Comparison of ENCODE assay signal across 20 cellular contexts in genomic region chr15:63306480-63307073, GRCh38. TPM values are rescaled to one million over a fixed set of nuclear protein-coding genes. Genes with fewer than 3 reads are reported as not detected.
DNase-seq lines count a peak whose midpoint lies in the region; ATAC-seq, FAIRE-seq and TF ChIP-seq lines count a peak whose summit lies in the region.
"Had no signal": no experiment of that assay in that cellular context is flagged by ENCODE, and none has a peak within 500 bp of the region (broad histone marks: within the 10 kb centered on the region; RNA-seq: fewer than 3 reads in every experiment).

No MANE protein-coding gene starts in this region.

- TF ChIP-seq CTCF in K562 (IDR thresholded peaks at IDR 0.05 in 2 of 3, conservative IDR thresholded peaks at IDR 0.05 in 1 of 3; ENCODE audit: insufficient read depth in 2 of 3, low read depth in 1 of 3, low read length in 3 of 3) (no peak), pancreas (IDR thresholded peaks at IDR 0.05) (no peak)

- H3K27me3 ChIP-seq in K562 (ENCODE audit: control insufficient read depth in 2 of 2, insufficient read depth in 2 of 2, low read length in 2 of 2): no peaks in the 10 kb centered on the region
- H3K27me3 ChIP-seq in pancreas: no peaks in the 10 kb centered on the region
- H3K27me3 ChIP-seq: MG63 had no signal

- no peak for TF ChIP-seq RAD21 in K562 (CRISPR knock-in tag; conservative IDR thresholded peaks at IDR 0.05 in 1 of 2, IDR thresholded peaks at IDR 0.05 in 1 of 2)

- 74% methylated on average over 5 of the region's 5 CpGs for WGBS in K562 (ENCODE audit: insufficient coverage, low coverage, missing lambda C conversion rate)
- WGBS in pancreas, 2 donors: 35 to 45% methylated on average over 5 of the region's 5 CpGs

- no peak for TF ChIP-seq POLR2A in K562 (conservative IDR thresholded peaks at IDR 0.05)

- intact Hi-C loops in K562 (cut with micrococcal nuclease): no loop called here
- intact Hi-C loops in pancreas (cut with DNase I): no loop called here

- H3K9me3 ChIP-seq in K562 (replicated peaks; ENCODE audit: control insufficient read depth, insufficient read depth, low read depth, low read length) (no peaks in the 10 kb centered on the region), pancreas (no peaks in the 10 kb centered on the region)
- H3K9me3 ChIP-seq: MG63 had no signal

- FAIRE-seq in K562 (lab: Jason Lieb, UNC) (no peak), pancreas (lab: Jason Lieb, UNC) (no peak)
- FAIRE-seq: GM12878, GM18507, GM19239 had no signal

- no peaks in the 10 kb centered on the region for H3K79me2 ChIP-seq in K562 (ENCODE audit: control insufficient read depth, insufficient read depth, low read length)

- H3K9ac ChIP-seq in K562 (ENCODE audit: insufficient read depth in 1 of 2, low read depth in 2 of 2, low read length in 2 of 2): no peak overlapping the region
- H3K9ac ChIP-seq: KMS-11 had no signal

- no peak for TF ChIP-seq EP300 in K562 (IDR thresholded peaks at IDR 0.05; ENCODE audit: low read length)

- no TSS peak for BruUV-seq in K562 (replicated peaks; lab: Mats Ljungman, UMichigan)

- POLR2A ChIA-PET in K562 (lab: Yijun Ruan, JAX): interaction anchor here (1.0 to 1.5 kb wide), 3 partner anchors 11 to 30 kb away, joined by 3 to 4 read pairs (median 3); partner anchors contain the start of gene APH1B

- no peaks in the 10 kb centered on the region for H4K20me1 ChIP-seq in K562 (replicated peaks; ENCODE audit: control insufficient read depth, insufficient read depth, low read length)

- H3K9me1 ChIP-seq in K562 (ENCODE audit: control insufficient read depth, insufficient read depth, low read length): no peaks in the 10 kb centered on the region

- peak; percentile 4 for DNase-seq in NCI-H1694 (lab: John Stamatoyannopoulos, UW)
- no peak for DNase-seq in NCI-H1694 treated with DMSO at 0.1 percent for 48 hours (lab: John Stamatoyannopoulos, UW)
- no peak for DNase-seq in K562 (ENCODE audit: extremely low read depth in 1 of 4, low spot score in 3 of 4)
- DNase-seq in left kidney (ENCODE audit: low read depth, low spot score): peak; percentile 51
- peak in 3 of 6 donors; percentile 35 to 56 (median 38) for DNase-seq in pancreas
- DNase-seq: MG63; NCI-H1092 treated with DMSO at 0.1 percent for 48 hours; NCI-H187 treated with DMSO at 0.1 percent for 48 hours; NCI-H69; NK-92 treated with Interleukin-12 subunit alpha and Interleukin-12 subunit beta, amount 100 ng/mL, for 24 hours had no signal

- H3K4me1 ChIP-seq in K562 (replicated peaks in 1 of 2; ENCODE audit: control insufficient read depth in 2 of 2, insufficient read depth in 2 of 2, low read length in 2 of 2) (no peaks in the 10 kb centered on the region; a peak in 1 of 5 replicates), pancreas (peaks cover 0 to 15% (median 11%) of the 10 kb centered on the region in 3 donors)

- H3K4me3 ChIP-seq in K562: no peak overlapping the region
- H3K4me3 ChIP-seq in pancreas: no peak overlapping the region
- H3K4me3 ChIP-seq: GM12878, MG63 had no signal

- ATAC-seq in K562 (no peak), pancreas (peak; percentile 67 to 92 (median 88)), GM18861 (IDR thresholded peaks at IDR 0.05; ENCODE audit: unreplicated experiment) (no peak), GM18517 (IDR thresholded peaks at IDR 0.05; ENCODE audit: unreplicated experiment) (no peak), GM18520 (IDR thresholded peaks at IDR 0.05; ENCODE audit: unreplicated experiment) (no peak)
- ATAC-seq: GM12878, HCT116 had no signal

- no peak overlapping the region for H3K4me2 ChIP-seq in K562 (ENCODE audit: insufficient read depth, low read length)
- H3K4me2 ChIP-seq: KMS-11 had no signal

- CTCF ChIA-PET in K562 (lab: Yijun Ruan, JAX; ENCODE audit: low intra/inter-chr PET ratio): no interaction called here

- H3K36me3 ChIP-seq in K562 (ENCODE audit: control insufficient read depth, insufficient read depth, low read length) (no peaks in the 10 kb centered on the region), pancreas (no peaks in the 10 kb centered on the region)
- H3K36me3 ChIP-seq: MG63 had no signal

- no peak overlapping the region for H2AFZ ChIP-seq in K562 (ENCODE audit: low read depth, low read length)

- H3K27ac ChIP-seq in K562 (ENCODE audit: extremely low read depth, low read depth, low read length) (no peak overlapping the region), pancreas (peak overlapping the region in 2 of 4 donors; percentile 12 to 15)
- H3K27ac ChIP-seq: C4-2B, KMS-11, RWPE1 had no signal

- in situ Hi-C loops in K562 (cut with MboI): no loop called here

TF ChIP-seq in K562, 482 proteins besides CTCF, POLR2A, EP300 and RAD21:
- TF ChIP-seq CEBPB (tag; IDR thresholded peaks at IDR 0.05): peak; percentile 63
- TF ChIP-seq HMG20B (CRISPR knock-in tag; IDR thresholded peaks at IDR 0.05): no peak
- TF ChIP-seq ZNF507 (tag; conservative IDR thresholded peaks at IDR 0.05): no peak
- no peak for TF ChIP-seq FOSL1 (tag; conservative IDR thresholded peaks at IDR 0.05)
- TF ChIP-seq POLR3A (IDR thresholded peaks at IDR 0.05; ENCODE audit: borderline replicate concordance, extremely low read depth, insufficient read depth, insufficient read length): no peak
- TF ChIP-seq CEBPG (CRISPR knock-in tag; IDR thresholded peaks at IDR 0.05): no peak
- TF ChIP-seq CEBPG (tag; conservative IDR thresholded peaks at IDR 0.05 in 1 of 2, IDR thresholded peaks at IDR 0.05 in 1 of 2): peak; percentile 36 to 73; a peak in 3 of 4 replicates
- TF ChIP-seq NR4A1 (CRISPR knock-in tag; IDR thresholded peaks at IDR 0.05): no peak
- no peak for TF ChIP-seq NR4A1 (tag; IDR thresholded peaks at IDR 0.05)
- TF ChIP-seq ZKSCAN8 (CRISPR knock-in tag; IDR thresholded peaks at IDR 0.05): no peak

RNA-seq across cellular contexts. Expression of gene APH1B, which starts 29.2 kb away (rescaled TPM):
- total RNA-seq in K562 (2011; cell fraction: chromatin; rRNA removed; ENCODE audit: low replicate concordance): 10.5 and 13.7 TPM in 2 replicates
- 7.7 and 8.8 TPM in 2 replicates for total RNA-seq in K562 (2011; cell fraction: nucleolus; rRNA removed)
- total RNA-seq in K562 (2011; cell fraction: nucleoplasm; rRNA removed): 13.9 and 14.7 TPM in 2 replicates
- 4.9 and 5.1 TPM in 2 replicates for total RNA-seq in K562 (2014; rRNA removed)
- 9.0 and 9.1 TPM in 2 replicates for total RNA-seq in K562 (2014; rRNA removed; fragmentation: Illumina TruSeq; extraction: Trizol)
- 8.9 and 9.6 TPM in 2 replicates for total RNA-seq in K562 (2015; rRNA removed; fragmentation: Illumina TruSeq; extraction: Trizol)
- total RNA-seq in K562 (2021): 9.7 and 10.6 TPM in 2 replicates
- polyA plus RNA-seq in K562 (2011; rRNA removed): 4.8 and 7.0 TPM in 2 replicates
- polyA plus RNA-seq in K562 (2011; cell fraction: cytosol; rRNA removed): 3.0 and 3.2 TPM in 2 replicates
- polyA plus RNA-seq in K562 (2011; cell fraction: nucleus; rRNA removed): 7.9 and 9.8 TPM in 2 replicates
- 9.1 and 10.8 TPM in 2 replicates for polyA plus RNA-seq in K562 (2012)
- 6.1 and 6.9 TPM in 2 replicates for polyA plus RNA-seq in K562 (2014; fragmentation: Illumina TruSeq; extraction: Trizol)
- polyA plus RNA-seq in K562 (2014; fragmentation: Nextera tagmentation; extraction: Ambion mirVana): 1 to 10 TPM; 7.0 to 8.7 TPM
- 6.8 and 7.3 TPM in 2 replicates for polyA plus RNA-seq in K562 (2014; rRNA removed)
- 4.6 and 6.9 TPM in 2 replicates for polyA minus RNA-seq in K562 (2011; rRNA and poly(A)+ RNA removed)
- 3.6 and 8.8 TPM in 2 replicates for polyA minus RNA-seq in K562 (2011; cell fraction: cytosol; rRNA and poly(A)+ RNA removed)
- 5.0 and 5.1 TPM in 2 replicates for polyA minus RNA-seq in K562 (2011; cell fraction: nucleus; rRNA and poly(A)+ RNA removed)
- 10 to 100 TPM in 1 of 6 donors, 1 to 10 TPM in 5; 3.2 to 10.7 (median 5.8) TPM for total RNA-seq in pancreas
- polyA plus RNA-seq in pancreas: 10 to 100 TPM in 1 of 2 donors, 1 to 10 TPM in 1; 3.1 to 11.7 TPM

Comparison
In these comparisons a context has a peak if more than half of its experiments do, and no peak if none do; other contexts are left out.
1. DNase-seq: peak in NCI-H1694 (single experiment) and left kidney (single experiment); none in NCI-H1694 treated with DMSO at 0.1 percent for 48 hours (single experiment) and K562 (0 of 4).
2. ATAC-seq: peak in pancreas (4 of 4); none in K562 (single experiment), GM18861 (single experiment), GM18517 (single experiment) and GM18520 (single experiment).